In the genomic region with DNA sequence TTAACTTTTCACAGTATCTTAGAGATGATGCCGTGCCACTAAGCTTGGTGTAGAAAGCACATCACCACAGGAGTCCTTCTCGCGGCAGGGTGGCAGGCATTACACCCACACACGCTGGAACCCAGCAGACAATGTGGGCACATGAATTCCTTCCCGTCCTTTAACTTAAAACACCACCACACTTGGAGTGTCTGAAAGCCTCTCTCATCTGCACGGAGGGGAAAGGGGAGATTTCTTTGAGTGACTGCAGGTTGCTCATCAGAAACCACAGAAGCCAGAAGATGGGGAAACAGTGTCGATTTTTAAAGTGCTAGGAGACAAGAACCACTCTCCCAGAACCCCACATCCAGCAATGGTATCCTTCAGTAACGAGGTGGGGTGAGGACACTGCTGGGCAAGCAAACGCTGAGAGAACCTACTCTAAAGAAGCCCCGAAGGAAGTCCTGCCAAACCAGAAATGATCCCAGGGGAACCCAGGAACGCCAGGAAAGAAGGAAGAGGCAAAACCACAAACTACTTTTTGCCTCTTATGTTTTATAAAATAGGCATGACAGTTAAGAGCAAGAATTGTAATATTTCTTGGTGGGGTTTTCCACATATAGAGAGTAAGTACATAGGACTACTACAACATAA, we compare ENCODE assay signal across 12 cellular contexts.
DNase-seq lines count a peak whose midpoint lies in the region; ATAC-seq and TF ChIP-seq lines count a peak whose summit lies in the region.
"Had no signal": no experiment of that assay in that cellular context is flagged by ENCODE, and none has a peak within 500 bp of the region (broad histone marks: within the 10 kb centered on the region; RNA-seq: fewer than 3 reads in every experiment).

No MANE protein-coding gene starts in this region.

- H3K4me1 ChIP-seq in thymus (ENCODE audit: control insufficient read depth, insufficient read depth, low read length), result peaks cover 70% of the 10 kb centered on the region
- H3K4me1 ChIP-seq in PC-3 (ENCODE audit: insufficient read depth, low read length), result peaks cover 6% of the 10 kb centered on the region; the same call in 1 of the 2 replicates
- peaks cover 0 to 6% of the 10 kb centered on the region in 2 donors for H3K4me1 ChIP-seq in thyroid gland

- no TSS peak for BruUV-seq in PC-3 (replicated peaks; lab: Mats Ljungman, UMichigan)

- H3F3A ChIP-seq in PC-3 (ENCODE audit: low read length, unreplicated experiment), result no peaks in the 10 kb centered on the region

- H3K4me3 ChIP-seq in thymus (ENCODE audit: low read length) (no peak overlapping the region), PC-3 (ENCODE audit: low read length) (no peak overlapping the region), thyroid gland (replicated peaks in 1 of 3) (no peak overlapping the region)
- H3K4me3 ChIP-seq: cardiac muscle cell, spleen had no signal

- H3K36me3 ChIP-seq in thymus (ENCODE audit: control insufficient read depth, insufficient read depth) (peaks cover 25% of the 10 kb centered on the region), PC-3 (ENCODE audit: low read depth, low read length) (no peaks in the 10 kb centered on the region), thyroid gland (no peaks in the 10 kb centered on the region)
- H3K36me3 ChIP-seq: cardiac muscle cell had no signal

- H3K9me3 Mint-ChIP-seq in central memory CD8-positive, alpha-beta T cell, result no peaks in the 10 kb centered on the region

- POLR2A ChIA-PET in PC-3 (lab: Charles Lee; ENCODE audit: unreplicated experiment), result no interaction called here

- TF ChIP-seq CTCF in PC-3 (conservative IDR thresholded peaks at IDR 0.05; ENCODE audit: low read depth, low read length) (no peak), thyroid gland (IDR thresholded peaks at IDR 0.05) (no peak)

- H3K27ac Mint-ChIP-seq in central memory CD8-positive, alpha-beta T cell (ENCODE audit: low read depth), result no peak overlapping the region

- H3K27ac ChIP-seq in thymus (ENCODE audit: low read depth) (peak overlapping the region; percentile 36), PC-3 (ENCODE audit: low read length) (no peak overlapping the region), thyroid gland (no peak overlapping the region)
- H3K27ac ChIP-seq: cardiac muscle cell, spleen had no signal

- no peak overlapping the region for H2AFZ ChIP-seq in PC-3 (ENCODE audit: low read length)

- no peak for ATAC-seq in central memory CD8-positive, alpha-beta T cell (replicated peaks; ENCODE audit: extremely low read depth, poor library complexity, severe bottlenecking)
- ATAC-seq in PC-3, result no peak

- no peak overlapping the region for H3K4me2 ChIP-seq in PC-3 (ENCODE audit: low read length)

- H3K27me3 ChIP-seq in thymus (ENCODE audit: control insufficient read depth, insufficient read depth) (no peaks in the 10 kb centered on the region), PC-3 (ENCODE audit: low read length) (no peaks in the 10 kb centered on the region), thyroid gland (no peaks in the 10 kb centered on the region)
- H3K27me3 ChIP-seq: cardiac muscle cell, spleen had no signal

- TF ChIP-seq POLR2A in thyroid gland (IDR thresholded peaks at IDR 0.05), result no peak

- H3K27me3 Mint-ChIP-seq in central memory CD8-positive, alpha-beta T cell, result no peaks in the 10 kb centered on the region

- peak; percentile 25 to 26 for DNase-seq in activated T-cell treated with anti-CD3 and anti-CD28 coated beads, Interleukin-2, amount 50 U/mL, for 48 hours
- DNase-seq in activated T-cell treated with anti-CD3 and anti-CD28 coated beads for 4 hours (no peak), NOMO-1 treated with DMSO at 0.1 percent for 48 hours (lab: John Stamatoyannopoulos, UW; ENCODE audit: unreplicated experiment) (peak; percentile 38), NCI-H446 (lab: John Stamatoyannopoulos, UW) (no peak), PC-3 (no peak), thyroid gland (no peak)
- DNase-seq in central memory CD8-positive, alpha-beta T cell (ENCODE audit: low spot score in 2 of 2), result no peak
- DNase-seq: MM.1S, NCI-H524 treated with DMSO at 0.1 percent for 48 hours had no signal

- peaks cover 30% of the 10 kb centered on the region for H3K36me3 Mint-ChIP-seq in central memory CD8-positive, alpha-beta T cell (ENCODE audit: insufficient read depth)

- CTCF ChIA-PET in PC-3 (lab: Charles Lee), result no interaction called here

- H3K9me2 ChIP-seq in PC-3 (replicated peaks; ENCODE audit: low read length), result no peaks in the 10 kb centered on the region

- peaks cover 88% of the 10 kb centered on the region for H3K4me1 Mint-ChIP-seq in central memory CD8-positive, alpha-beta T cell

- intact Hi-C loops in PC-3 (cut with micrococcal nuclease), result no loop called here
- intact Hi-C loops in thyroid gland (cut with DNase I), result no loop called here

- H3K9ac ChIP-seq in PC-3 (ENCODE audit: low read length), result no peak overlapping the region

- H3K79me2 ChIP-seq in PC-3 (ENCODE audit: low read length), result no peaks in the 10 kb centered on the region

- H3K4me3 Mint-ChIP-seq in central memory CD8-positive, alpha-beta T cell, result peak overlapping the region; percentile 13

- no peaks in the 10 kb centered on the region for H3K9me3 ChIP-seq in thymus (ENCODE audit: control insufficient read depth)
- no peaks in the 10 kb centered on the region for H3K9me3 ChIP-seq in PC-3 (ENCODE audit: low read length)
- H3K9me3 ChIP-seq in thyroid gland, result no peaks in the 10 kb centered on the region
- H3K9me3 ChIP-seq: spleen had no signal

- WGBS in thymus, result 22% methylated on average over 11 of the region's 11 CpGs
- 84 to 87% methylated on average over 11 of the region's 11 CpGs for WGBS in thyroid gland, 2 donors

- no peaks in the 10 kb centered on the region for H4K20me1 ChIP-seq in PC-3 (ENCODE audit: low read length)

Comparison
In these comparisons a context has a peak if more than half of its experiments do, and no peak if none do; other contexts are left out.
1. DNase-seq: peak in activated T-cell treated with anti-CD3 and anti-CD28 coated beads, Interleukin-2, amount 50 U/mL, for 48 hours (2 of 2) and NOMO-1 treated with DMSO at 0.1 percent for 48 hours (single experiment); none in activated T-cell treated with anti-CD3 and anti-CD28 coated beads for 4 hours (single experiment), central memory CD8-positive, alpha-beta T cell (0 of 2), NCI-H446 (0 of 2), PC-3 (single experiment) and thyroid gland (0 of 2).